Comparison of ENCODE assay signal across 8 cellular contexts in genomic region chr10:3757638-3758490, GRCh38. TPM values are rescaled to one million over a fixed set of nuclear protein-coding genes. Genes with fewer than 3 reads are reported as not detected.
DNase-seq lines count a peak whose midpoint lies in the region; ATAC-seq and TF ChIP-seq lines count a peak whose summit lies in the region.

No MANE protein-coding gene starts in this region.

- H3K9me2 ChIP-seq in Karpas-422 (replicated peaks; ENCODE audit: insufficient read depth, low read length), result no peaks in the 10 kb centered on the region

- H4K20me1 ChIP-seq in Karpas-422 (ENCODE audit: insufficient read depth, low read depth, low read length), result no peaks in the 10 kb centered on the region

- ATAC-seq in HG03066 (IDR thresholded peaks at IDR 0.05; ENCODE audit: low read depth, unreplicated experiment), result peak; percentile 81

- H3K27ac ChIP-seq in Karpas-422 (ENCODE audit: low read length), result no peak overlapping the region

- no peak overlapping the region for H3K4me3 ChIP-seq in Karpas-422 (ENCODE audit: low read length)

- no peak overlapping the region for H3K9ac ChIP-seq in Karpas-422 (ENCODE audit: low read length)

- H3K4me1 ChIP-seq in Karpas-422 (ENCODE audit: low read length), result peaks cover 11% of the 10 kb centered on the region

- no peaks in the 10 kb centered on the region for H3K79me2 ChIP-seq in Karpas-422 (ENCODE audit: low read length)

- no peak overlapping the region for H3K4me2 ChIP-seq in Karpas-422 (ENCODE audit: low read depth, low read length, poor library complexity, severe bottlenecking)

- no peaks in the 10 kb centered on the region for H3K27me3 ChIP-seq in Karpas-422 (ENCODE audit: low read length)

- H3K9me3 ChIP-seq in Karpas-422 (ENCODE audit: low read length), result no peaks in the 10 kb centered on the region

- peak; percentile 13 for TF ChIP-seq POLR2A in GM19193 (IDR thresholded peaks at IDR 0.05; ENCODE audit: extremely low read depth, insufficient read depth, insufficient read length)

- no peak overlapping the region for H2AFZ ChIP-seq in Karpas-422 (ENCODE audit: low read length)

- DNase-seq in activated CD4-positive, alpha-beta T cell treated with anti-CD3 and anti-CD28 coated beads, Interleukin-2, amount 50 U/mL, for 48 hours, result peak; percentile 70 to 76
- DNase-seq in islet precursor cell, result peak; percentile 85
- no peak for DNase-seq in NCI-H1105 treated with DMSO at 0.1 percent for 48 hours (lab: John Stamatoyannopoulos, UW)
- DNase-seq in middle frontal gyrus (ENCODE audit: extremely low spot score, low spot score), result no peak
- no peak for DNase-seq in Karpas-422
- DNase-seq in HuH-7 (ENCODE audit: low spot score), result no peak

- H3K36me3 ChIP-seq in Karpas-422 (ENCODE audit: insufficient read depth, low read length), result no peaks in the 10 kb centered on the region

RNA-seq across cellular contexts. Expression of gene KLF6, which starts 27.1 kb away (rescaled TPM):
- total RNA-seq in Karpas-422 (2014; rRNA removed; shearing (Covaris generic); ENCODE audit: low replicate concordance), result 3.9 and 5.9 TPM in 2 replicates

Comparison
In these comparisons a context has a peak if more than half of its experiments do, and no peak if none do; other contexts are left out.
1. DNase-seq: peak in activated CD4-positive, alpha-beta T cell treated with anti-CD3 and anti-CD28 coated beads, Interleukin-2, amount 50 U/mL, for 48 hours (2 of 2) and islet precursor cell (single experiment); none in NCI-H1105 treated with DMSO at 0.1 percent for 48 hours (single experiment), middle frontal gyrus (single experiment), Karpas-422 (single experiment) and HuH-7 (single experiment).